8 cellular contexts compared by ENCODE assay signal in the genomic region with DNA sequence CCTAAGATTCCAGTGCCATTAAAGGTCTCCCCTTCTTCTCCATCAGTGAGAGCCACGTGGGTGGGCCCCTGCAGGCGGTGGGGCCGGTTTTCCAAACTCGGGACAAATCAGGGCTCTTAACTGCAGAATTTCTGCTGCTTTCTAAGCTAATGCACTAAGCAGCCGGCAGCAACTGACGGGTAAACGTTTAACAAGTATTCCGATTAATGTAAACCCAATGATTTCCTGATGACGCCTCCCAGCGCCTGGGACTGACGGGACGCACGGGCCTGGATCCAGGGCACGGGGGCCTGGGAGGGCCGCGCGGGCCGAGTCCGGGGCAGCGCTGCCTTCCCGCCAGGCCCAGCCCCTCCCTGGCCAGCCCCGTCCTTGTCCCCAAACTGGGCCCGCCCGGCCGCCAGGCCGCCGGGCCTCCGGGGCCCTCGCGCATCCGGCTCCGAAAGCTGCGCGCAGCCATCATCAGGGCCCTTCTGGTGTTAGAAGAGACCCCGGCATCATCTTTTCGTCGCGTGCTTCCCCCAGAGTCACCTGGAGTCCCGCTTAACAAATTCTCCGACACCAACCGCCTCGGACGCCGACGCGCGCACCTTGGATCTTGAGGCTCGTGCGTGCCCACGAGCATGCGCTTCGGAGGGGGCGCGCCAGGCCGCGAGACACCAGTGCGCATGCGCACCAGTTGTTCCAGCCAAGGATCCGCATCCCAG. TPM values are rescaled to one million over a fixed set of nuclear protein-coding genes. Genes with fewer than 3 reads are reported as not detected.
DNase-seq lines count a peak whose midpoint lies in the region; ATAC-seq and TF ChIP-seq lines count a peak whose summit lies in the region.

MLH3 (minus strand) TSS at position 616 of the 704 bp plus-strand sequence. CDS start 1,812 bp downstream, outside the sequence.

- H3K36me3 ChIP-seq in upper lobe of left lung = peaks cover 0 to 6% (median 0%) of the 10 kb centered on the region in 4 donors

- TF ChIP-seq CTCF in progenitor cell of endocrine pancreas (IDR thresholded peaks at IDR 0.05; ENCODE audit: unreplicated experiment) (no peak), upper lobe of left lung (IDR thresholded peaks at IDR 0.05) (peak in 1 of 6 experiments; percentile 11)

- intact Hi-C loops in left cardiac atrium (cut with DNase I) = no loop called here

- WGBS in upper lobe of left lung, 2 donors = 0 to 1% methylated on average over 26 to 55 of the region's 59 CpGs

- peak within 1 kb of the TSS; percentile 99 for H3K27ac Mint-ChIP-seq in progenitor cell of endocrine pancreas

- ATAC-seq in HG02759 (IDR thresholded peaks at IDR 0.05; ENCODE audit: unreplicated experiment) = peak; percentile 83
- ATAC-seq in left cardiac atrium = peak; percentile 93 to 96
- ATAC-seq in upper lobe of left lung (ENCODE audit: low FRiP score in 2 of 2) = peak; percentile 83 to 89

- peak in 3 of 4 donors; percentile 63 to 86 (median 77) for TF ChIP-seq POLR2A in upper lobe of left lung (IDR thresholded peaks at IDR 0.05)

- no peaks in the 10 kb centered on the region for H3K27me3 ChIP-seq in upper lobe of left lung

- no peaks in the 10 kb centered on the region for H3K9me3 Mint-ChIP-seq in progenitor cell of endocrine pancreas (ENCODE audit: low read depth)

- peak within 1 kb of the TSS; percentile 86 for H3K4me3 Mint-ChIP-seq in progenitor cell of endocrine pancreas (ENCODE audit: low read depth)

- DNase-seq in GF-D8 (lab: John Stamatoyannopoulos, UW) (peak; percentile 8), NCI-H146 (lab: John Stamatoyannopoulos, UW) (peak; percentile 84), T-helper 2 cell (peak; percentile 61 to 85 (median 72)), amniotic stem cell (lab: John Stamatoyannopoulos, UW) (peak; percentile 49), left cardiac atrium (peak; percentile 90), progenitor cell of endocrine pancreas (ENCODE audit: low spot score, unreplicated experiment) (peak; percentile 78), upper lobe of left lung (peak; percentile 81 to 96)

- peaks cover 19 to 37% (median 26%) of the 10 kb centered on the region in 4 donors for H3K4me1 ChIP-seq in upper lobe of left lung

- no peaks in the 10 kb centered on the region for H3K9me3 ChIP-seq in upper lobe of left lung

- H3K36me3 Mint-ChIP-seq in progenitor cell of endocrine pancreas (ENCODE audit: insufficient read depth) = peaks cover 11% of the 10 kb centered on the region

- H3K4me3 ChIP-seq in upper lobe of left lung = peak within 1 kb of the TSS; percentile 41 to 64 (median 56)

- peaks cover 3% of the 10 kb centered on the region for H3K4me1 Mint-ChIP-seq in progenitor cell of endocrine pancreas (ENCODE audit: low read depth)

- H3K27ac ChIP-seq in upper lobe of left lung = peak within 1 kb of the TSS; percentile 87 to 93 (median 90)

- peak in 2 of 4 donors; percentile 24 to 50 for TF ChIP-seq EP300 in upper lobe of left lung (IDR thresholded peaks at IDR 0.05)

- no peaks in the 10 kb centered on the region for H3K27me3 Mint-ChIP-seq in progenitor cell of endocrine pancreas

RNA-seq across cellular contexts. Expression of gene MLH3, which starts in this region (rescaled TPM):
- 10 to 100 TPM; 16.6 to 20.8 TPM for total RNA-seq in left cardiac atrium
- total RNA-seq in progenitor cell of endocrine pancreas = 30.8 TPM in 2 replicates
- 10 to 100 TPM; 15.9 to 87.0 (median 24.5) TPM for total RNA-seq in upper lobe of left lung

Comparison
In these comparisons a context has a peak if more than half of its experiments do, and no peak if none do; other contexts are left out.
1. Peak in every context shown above with its lines: DNase-seq, ATAC-seq, H3K4me3 ChIP-seq and H3K27ac ChIP-seq.
2. DNase-seq: peak in every context shown above with its lines; median percentile 90 in left cardiac atrium; 88 in upper lobe of left lung; 84 in NCI-H146; 78 in progenitor cell of endocrine pancreas; 72 in T-helper 2 cell; 49 in amniotic stem cell; 8 in GF-D8.